In genomic region chr17:43333438-43333943, GRCh38 we compare ENCODE assay signal across 12 cellular contexts.
DNase-seq lines count a peak whose midpoint lies in the region; ATAC-seq, FAIRE-seq and TF ChIP-seq lines count a peak whose summit lies in the region.
"Had no signal": no experiment of that assay in that cellular context is flagged by ENCODE, and none has a peak within 500 bp of the region (broad histone marks: within the 10 kb centered on the region; RNA-seq: fewer than 3 reads in every experiment).

No MANE protein-coding gene starts in this region.

- no peaks in the 10 kb centered on the region for H3K9me3 ChIP-seq in HepG2 (ENCODE audit: low read length)
- no peaks in the 10 kb centered on the region for H3K9me3 ChIP-seq in right lobe of liver
- H3K9me3 ChIP-seq in WERI-Rb-1 (ENCODE audit: severe bottlenecking), result no peaks in the 10 kb centered on the region
- no peaks in the 10 kb centered on the region for H3K9me3 ChIP-seq in mesenchymal stem cell (ENCODE audit: control insufficient read depth, low read length)
- H3K9me3 ChIP-seq: MG63 had no signal

- H3K27ac ChIP-seq in HepG2 (ENCODE audit: extremely low read length, insufficient read depth, low read length) (peak overlapping the region; percentile 9), right lobe of liver (no peak overlapping the region), WERI-Rb-1 (no peak overlapping the region; the same call in 1 of the 2 replicates), mesenchymal stem cell (ENCODE audit: low read length, poor library complexity, severe bottlenecking) (no peak overlapping the region)
- H3K27ac ChIP-seq: brain microvascular endothelial cell, foreskin keratinocyte had no signal

- H2AFZ ChIP-seq in HepG2 (ENCODE audit: low read length) (no peak overlapping the region), mesenchymal stem cell (ENCODE audit: low read depth, low read length) (no peak overlapping the region)

- H3K23ac ChIP-seq in mesenchymal stem cell (ENCODE audit: low read length in 2 of 2), result no peak overlapping the region

- no peak overlapping the region for H2BK15ac ChIP-seq in mesenchymal stem cell (ENCODE audit: low read depth, poor library complexity, severe bottlenecking)

- no peaks in the 10 kb centered on the region for H3K79me2 ChIP-seq in HepG2 (ENCODE audit: insufficient read depth, low read length)

- TF ChIP-seq RAD21 in HepG2 (CRISPR knock-in tag; IDR thresholded peaks at IDR 0.05), result no peak

- no peak overlapping the region for H4K8ac ChIP-seq in mesenchymal stem cell (ENCODE audit: low read length)

- H3K36me3 ChIP-seq in HepG2 (replicated peaks in 1 of 2; ENCODE audit: control insufficient read depth in 1 of 2, insufficient read depth in 2 of 2, low read length in 2 of 2) (no peaks in the 10 kb centered on the region), right lobe of liver (no peaks in the 10 kb centered on the region), WERI-Rb-1 (no peaks in the 10 kb centered on the region), mesenchymal stem cell (ENCODE audit: control insufficient read depth in 1 of 2, insufficient read depth in 2 of 2, low read depth in 1 of 2, low read length in 2 of 2) (no peaks in the 10 kb centered on the region)
- H3K36me3 ChIP-seq: brain microvascular endothelial cell, MG63 had no signal

- no peak overlapping the region for H2BK12ac ChIP-seq in mesenchymal stem cell (ENCODE audit: low read length in 2 of 2)

- 12% methylated on average over 12 of the region's 12 CpGs for WGBS in HepG2 (ENCODE audit: low lambda C conversion rate)
- WGBS in right lobe of liver (ENCODE audit: insufficient coverage, low coverage, low lambda C conversion rate, missing lambda C conversion rate), result 62% methylated on average over 10 of the region's 12 CpGs
- WGBS in mesenchymal stem cell, result 95% methylated on average over 12 of the region's 12 CpGs

- in situ Hi-C loops in HepG2 (cut with HindIII; ENCODE audit: extremely low pct_ligation_motif_present, low pct_unique_long_range_greater_than_20kb), result no loop called here

- H3K4me1 ChIP-seq in HepG2 (ENCODE audit: insufficient read depth, low read length), result peaks cover 31% of the 10 kb centered on the region
- peaks cover 0 to 8% (median 0%) of the 10 kb centered on the region in 4 donors for H3K4me1 ChIP-seq in right lobe of liver
- H3K4me1 ChIP-seq in mesenchymal stem cell (ENCODE audit: control insufficient read depth, insufficient read depth, low read depth, low read length), result no peaks in the 10 kb centered on the region
- H3K4me1 ChIP-seq: foreskin keratinocyte had no signal

- H3K9ac ChIP-seq in HepG2 (ENCODE audit: insufficient read depth, low read depth, low read length) (peak overlapping the region; percentile 61), mesenchymal stem cell (ENCODE audit: low read length) (peak overlapping the region; percentile 34)

- peak overlapping the region; percentile 97 for H3K4me2 ChIP-seq in HepG2 (ENCODE audit: low read depth, low read length)
- no peak overlapping the region for H3K4me2 ChIP-seq in mesenchymal stem cell (ENCODE audit: low read length, poor library complexity, severe bottlenecking)

- BruUV-seq in HepG2 (replicated peaks; lab: Mats Ljungman, UMichigan), result no TSS peak

- no peak overlapping the region for H3K4ac ChIP-seq in mesenchymal stem cell (ENCODE audit: low read depth in 1 of 2, low read length in 2 of 2)

- intact Hi-C loops in HepG2 (cut with micrococcal nuclease; ENCODE audit: unreplicated experiment) (loop anchor here (5.0 kb wide), 1 partner anchor 311 kb away; the partner anchor contains the start of gene VAT1), right lobe of liver (cut with DNase I) (no loop called here)

- no peak overlapping the region for H2AK5ac ChIP-seq in mesenchymal stem cell (ENCODE audit: low read length, severe bottlenecking)

- CTCF ChIA-PET in HepG2 (lab: Yijun Ruan, JAX; ENCODE audit: low intra/inter-chr PET ratio, low total read pairs), result interaction anchor here (1.0 to 1.8 kb wide), 2 partner anchors 9 to 24 kb away, joined by 3 to 9 read pairs; no protein-coding TSS in a partner anchor

- FAIRE-seq in HepG2 (lab: Jason Lieb, UNC), result no peak

- DNase-seq in HepG2 (ENCODE audit: low spot score) (peak; percentile 82), right lobe of liver (no peak), WERI-Rb-1 (no peak), mesenchymal stem cell (no peak), Kasumi-1 (lab: John Stamatoyannopoulos, UW) (no peak), DMS53 (lab: John Stamatoyannopoulos, UW) (no peak)
- DNase-seq: foreskin keratinocyte, NCI-H2227 treated with DMSO at 0.1 percent for 48 hours had no signal

- H2BK5ac ChIP-seq in mesenchymal stem cell (ENCODE audit: low read depth, low read length, poor library complexity, severe bottlenecking), result no peak overlapping the region

- H3K18ac ChIP-seq in mesenchymal stem cell (ENCODE audit: low read depth in 1 of 2, low read length in 2 of 2), result no peak overlapping the region

- H4K91ac ChIP-seq in mesenchymal stem cell (ENCODE audit: low read length), result no peak overlapping the region

- POLR2A ChIA-PET in HepG2 (lab: Yijun Ruan, JAX), result interaction anchor here (0.9 to 3.7 kb wide), 9 partner anchors 9 to 149 kb away, joined by 3 to 63 read pairs (median 6); partner anchors contain the start of gene TMEM106A

- H4K20me1 ChIP-seq in HepG2 (ENCODE audit: insufficient read depth, low read length), result no peaks in the 10 kb centered on the region

- TF ChIP-seq EP300 in HepG2 (IDR thresholded peaks at IDR 0.05; ENCODE audit: low read depth in 2 of 2, low read length in 2 of 2), result no peak
- no peak for TF ChIP-seq EP300 in HepG2 (CRISPR knock-in tag; IDR thresholded peaks at IDR 0.05; ENCODE audit: borderline replicate concordance)

- H3K27me3 ChIP-seq in HepG2 (ENCODE audit: control insufficient read depth in 1 of 2, insufficient read depth in 2 of 2, low read length in 2 of 2) (no peaks in the 10 kb centered on the region), right lobe of liver (no peaks in the 10 kb centered on the region), WERI-Rb-1 (ENCODE audit: insufficient read depth, low read depth, severe bottlenecking) (no peaks in the 10 kb centered on the region), mesenchymal stem cell (ENCODE audit: control insufficient read depth in 1 of 2, insufficient read depth in 1 of 2, low read length in 2 of 2) (peaks cover 0 to 5% of the 10 kb centered on the region in 2 experiments)
- H3K27me3 ChIP-seq: brain microvascular endothelial cell, MG63 had no signal

- TF ChIP-seq POLR2A in HepG2 (IDR thresholded peaks at IDR 0.05; ENCODE audit: insufficient read depth in 1 of 2, low read depth in 2 of 2, low read length in 2 of 2), result no peak
- TF ChIP-seq POLR2A in right lobe of liver (IDR thresholded peaks at IDR 0.05), result no peak

- TF ChIP-seq CTCF in HepG2 (CRISPR knock-in tag; IDR thresholded peaks at IDR 0.05) (no peak), right lobe of liver (IDR thresholded peaks at IDR 0.05) (no peak), WERI-Rb-1 (IDR thresholded peaks at IDR 0.05; ENCODE audit: low read depth, low read length) (no peak)

- no peaks in the 10 kb centered on the region for H3K79me1 ChIP-seq in mesenchymal stem cell (replicated peaks; ENCODE audit: low read length, poor library complexity, severe bottlenecking)

- ATAC-seq in HepG2 (peak; percentile 78), right lobe of liver (no peak), GM19467 (IDR thresholded peaks at IDR 0.05; ENCODE audit: unreplicated experiment) (no peak), HG02571 (IDR thresholded peaks at IDR 0.05; ENCODE audit: unreplicated experiment) (no peak)

- no peak overlapping the region for H3K14ac ChIP-seq in mesenchymal stem cell (ENCODE audit: low read length in 2 of 2)

- peak overlapping the region; percentile 40 to 63 (median 45); a peak in 5 of 6 replicates for H3K4me3 ChIP-seq in HepG2 (replicated peaks in 1 of 3; ENCODE audit: insufficient read depth in 1 of 3, low read depth in 2 of 3, low read length in 3 of 3)
- no peak overlapping the region for H3K4me3 ChIP-seq in right lobe of liver
- H3K4me3 ChIP-seq in WERI-Rb-1 (ENCODE audit: low read depth, low read length), result peak overlapping the region; percentile 20
- H3K4me3 ChIP-seq in mesenchymal stem cell (ENCODE audit: insufficient read depth in 1 of 2, low read depth in 1 of 2, low read length in 2 of 2), result no peak overlapping the region
- H3K4me3 ChIP-seq: MG63 had no signal

- no peak overlapping the region for H2BK120ac ChIP-seq in mesenchymal stem cell (ENCODE audit: low read depth, low read length)

TF ChIP-seq in HepG2, 621 proteins besides CTCF, POLR2A, EP300 and RAD21 (continues in another document):
- TF ChIP-seq RBFOX2 (IDR thresholded peaks at IDR 0.05; ENCODE audit: low read depth, low read length) (no peak), ASH2L (IDR thresholded peaks at IDR 0.05; ENCODE audit: insufficient read length, low read depth, low read length) (peak; percentile 29), TEAD3 (CRISPR knock-in tag; optimal IDR thresholded peaks at IDR 0.05; ENCODE audit: borderline replicate concordance) (peak; percentile 58), RXRB (CRISPR knock-in tag; IDR thresholded peaks at IDR 0.05; ENCODE audit: borderline replicate concordance) (no peak), NCOR1 (IDR thresholded peaks at IDR 0.05; ENCODE audit: borderline replicate concordance, low read length) (0 out of 2 replicates have a peak, but pooled peaks have one; percentile 23)

Comparison
In these comparisons a context has a peak if more than half of its experiments do, and no peak if none do; other contexts are left out.
1. H3K4me3 ChIP-seq: peak in HepG2 (3 of 3) and WERI-Rb-1 (single experiment); none in right lobe of liver (0 of 3) and mesenchymal stem cell (0 of 2).